In the genomic region with DNA sequence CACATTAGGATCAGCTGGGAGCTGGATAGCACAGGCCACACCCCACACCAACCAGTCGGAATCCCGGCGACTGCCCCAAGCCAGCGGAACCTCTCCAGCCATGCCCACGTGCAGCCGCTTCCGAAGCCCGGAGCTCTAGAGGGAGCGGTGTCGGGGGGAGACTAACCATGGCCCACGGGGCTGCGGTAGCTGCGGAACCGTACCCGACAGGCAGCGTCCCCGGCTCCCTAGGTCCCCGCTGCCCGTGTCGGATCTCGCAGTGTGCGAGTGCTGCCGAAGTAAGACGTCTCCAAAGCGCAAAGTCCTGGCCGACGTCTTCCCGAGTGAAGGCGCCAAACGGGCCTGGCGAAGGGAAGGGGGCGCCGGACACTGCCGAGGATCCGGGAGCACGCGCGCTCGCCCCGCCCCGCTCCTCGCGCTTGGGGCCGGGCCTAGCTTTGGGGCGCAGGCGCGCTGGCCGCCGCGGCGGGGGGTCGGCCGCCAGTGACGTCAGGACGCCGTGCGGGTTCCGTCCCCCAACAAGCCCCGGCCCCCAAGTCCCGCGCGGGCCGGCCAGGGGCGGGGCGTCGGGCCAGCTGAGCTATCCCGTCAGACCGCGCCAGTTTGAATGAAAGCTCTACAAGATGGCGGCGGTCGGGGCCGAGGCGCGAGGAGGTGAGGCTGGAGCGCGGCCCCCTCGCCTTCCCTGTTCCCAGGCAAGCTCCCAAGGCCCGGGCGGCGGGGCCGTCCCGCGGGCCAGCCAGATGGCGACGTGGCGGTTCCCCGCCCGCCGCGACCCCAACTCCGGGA, we compare ENCODE assay signal across 8 cellular contexts. TPM values are rescaled to one million over a fixed set of nuclear protein-coding genes. Genes with fewer than 3 reads are reported as not detected.
DNase-seq lines count a peak whose midpoint lies in the region; ATAC-seq and TF ChIP-seq lines count a peak whose summit lies in the region.

A gene with protein sequence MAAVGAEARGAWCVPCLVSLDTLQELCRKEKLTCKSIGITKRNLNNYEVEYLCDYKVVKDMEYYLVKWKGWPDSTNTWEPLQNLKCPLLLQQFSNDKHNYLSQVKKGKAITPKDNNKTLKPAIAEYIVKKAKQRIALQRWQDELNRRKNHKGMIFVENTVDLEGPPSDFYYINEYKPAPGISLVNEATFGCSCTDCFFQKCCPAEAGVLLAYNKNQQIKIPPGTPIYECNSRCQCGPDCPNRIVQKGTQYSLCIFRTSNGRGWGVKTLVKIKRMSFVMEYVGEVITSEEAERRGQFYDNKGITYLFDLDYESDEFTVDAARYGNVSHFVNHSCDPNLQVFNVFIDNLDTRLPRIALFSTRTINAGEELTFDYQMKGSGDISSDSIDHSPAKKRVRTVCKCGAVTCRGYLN (plus strand): TSS at position 601 of the 789 bp plus-strand sequence. CDS start 23 bp downstream, at position 624.

- H3K36me3 ChIP-seq in PC-9 (ENCODE audit: low read depth) (no peaks in the 10 kb centered on the region), mucosa of rectum (ENCODE audit: control insufficient read depth in 2 of 2, insufficient read depth in 2 of 2, low read length in 2 of 2) (no peaks in the 10 kb centered on the region)

- no TSS peak for BruUV-seq in PC-9 (replicated peaks; lab: Mats Ljungman, UMichigan)

- peak; percentile 92 for ATAC-seq in GM21723 (IDR thresholded peaks at IDR 0.05; ENCODE audit: unreplicated experiment)

- TF ChIP-seq CTCF in PC-9 (conservative IDR thresholded peaks at IDR 0.05) (no peak), epithelial cell of proximal tubule (conservative IDR thresholded peaks at IDR 0.05; ENCODE audit: low read depth, low read length) (no peak)

- intact Hi-C loops in PC-9 (cut with micrococcal nuclease; ENCODE audit: unreplicated experiment): loop anchor here (1.0 to 5.0 kb wide), 5 partner anchors 39 to 290 kb away; partner anchors contain the start of genes DCLRE1C and NMT2

- H3K9ac ChIP-seq in mucosa of rectum (ENCODE audit: low read depth in 1 of 2, low read length in 2 of 2): peak within 1 kb of the TSS; percentile 91 to 95

- H3K4me2 ChIP-seq in PC-9: peak within 1 kb of the TSS; percentile 95

- DNase-seq in DMS53 (lab: John Stamatoyannopoulos, UW): peak; percentile 99
- DNase-seq in KBM-7: peak; percentile 97
- DNase-seq in PC-9: peak; percentile 76 to 96
- peak; percentile 94 for DNase-seq in activated T-cell treated with anti-CD3 and anti-CD28 coated beads, Interleukin-2, amount 50 U/mL, for 1 hour
- peak; percentile 23 for DNase-seq in epithelial cell of proximal tubule (ENCODE audit: low read depth)
- DNase-seq in stimulated activated CD8-positive, alpha-beta memory T cell treated with anti-CD3 and anti-CD28 coated beads, Interleukin-4, amount 100 ng/mL, for 4 hours (ENCODE audit: low read depth in 2 of 2, low spot score in 1 of 2): peak; percentile 81 to 87

- no peaks in the 10 kb centered on the region for H3K27me3 ChIP-seq in PC-9 (ENCODE audit: insufficient read depth, low read depth)
- no peaks in the 10 kb centered on the region for H3K27me3 ChIP-seq in mucosa of rectum (ENCODE audit: control insufficient read depth in 2 of 2, insufficient read depth in 2 of 2, low read length in 2 of 2)

- POLR2A ChIA-PET in PC-9 (lab: Charles Lee; ENCODE audit: unreplicated experiment): interaction anchor here (0.6 to 0.7 kb wide), 3 partner anchors 12 to 112 kb away, joined by 3 to 6 read pairs (median 4); no protein-coding TSS in a partner anchor

- peaks cover 10% of the 10 kb centered on the region; the same call in 1 of the 2 replicates for H3F3A ChIP-seq in PC-9 (ENCODE audit: insufficient read depth, low read depth)

- H3K27ac ChIP-seq in PC-9: peak within 1 kb of the TSS; percentile 79
- H3K27ac ChIP-seq in mucosa of rectum (ENCODE audit: low read depth in 2 of 2, low read length in 2 of 2): peak within 1 kb of the TSS; percentile 95 to 97

- H4K20me1 ChIP-seq in PC-9 (ENCODE audit: insufficient read depth): no peaks in the 10 kb centered on the region; the same call in 1 of the 2 replicates

- H2AFZ ChIP-seq in PC-9: peak within 1 kb of the TSS; percentile 85

- H3K79me2 ChIP-seq in PC-9 (ENCODE audit: low read depth): peaks cover 67% of the 10 kb centered on the region

- no peaks in the 10 kb centered on the region for H3K9me2 ChIP-seq in PC-9 (ENCODE audit: insufficient read depth)

- H3K9me3 ChIP-seq in PC-9 (ENCODE audit: insufficient read depth, low read depth): no peaks in the 10 kb centered on the region
- no peaks in the 10 kb centered on the region for H3K9me3 ChIP-seq in mucosa of rectum (ENCODE audit: control insufficient read depth in 2 of 2, low read length in 2 of 2)

- peak within 1 kb of the TSS; percentile 67 for H3K4me3 ChIP-seq in PC-9
- peak within 1 kb of the TSS; percentile 95 for H3K4me3 ChIP-seq in epithelial cell of proximal tubule (ENCODE audit: low read depth, low read length)
- peak within 1 kb of the TSS; percentile 88 to 92 for H3K4me3 ChIP-seq in mucosa of rectum (ENCODE audit: low read length in 2 of 2)

- in situ Hi-C loops in KBM-7 (cut with MboI; ENCODE audit: low pct_unique_long_range_greater_than_20kb, low sequenced_read_pairs): no loop called here

- H3K4me1 ChIP-seq in PC-9 (replicated peaks; ENCODE audit: insufficient read depth) (peaks cover 24% of the 10 kb centered on the region), mucosa of rectum (ENCODE audit: control insufficient read depth in 2 of 2, insufficient read depth in 2 of 2, low read length in 2 of 2) (peaks cover 3 to 14% of the 10 kb centered on the region in 2 donors)

- CTCF ChIA-PET in PC-9 (lab: Charles Lee): no interaction called here

RNA-seq across cellular contexts. Expression of the gene that starts here (rescaled TPM):
- 13.4 and 20.9 TPM in 2 replicates for total RNA-seq in PC-9 (2021)
- 16.5 and 26.8 TPM in 2 replicates for total RNA-seq in epithelial cell of proximal tubule

Comparison
In these comparisons a context has a peak if more than half of its experiments do, and no peak if none do; other contexts are left out.
1. Peak in every context shown above with its lines: DNase-seq, ATAC-seq, H3K4me3 ChIP-seq and H3K27ac ChIP-seq.
2. DNase-seq: peak in every context shown above with its lines; median percentile 99 in DMS53; 97 in KBM-7; 94 in activated T-cell treated with anti-CD3 and anti-CD28 coated beads, Interleukin-2, amount 50 U/mL, for 1 hour; 86 in PC-9; 84 in stimulated activated CD8-positive, alpha-beta memory T cell treated with anti-CD3 and anti-CD28 coated beads, Interleukin-4, amount 100 ng/mL, for 4 hours; 23 in epithelial cell of proximal tubule.